9 cellular contexts compared by ENCODE assay signal in the genomic region with DNA sequence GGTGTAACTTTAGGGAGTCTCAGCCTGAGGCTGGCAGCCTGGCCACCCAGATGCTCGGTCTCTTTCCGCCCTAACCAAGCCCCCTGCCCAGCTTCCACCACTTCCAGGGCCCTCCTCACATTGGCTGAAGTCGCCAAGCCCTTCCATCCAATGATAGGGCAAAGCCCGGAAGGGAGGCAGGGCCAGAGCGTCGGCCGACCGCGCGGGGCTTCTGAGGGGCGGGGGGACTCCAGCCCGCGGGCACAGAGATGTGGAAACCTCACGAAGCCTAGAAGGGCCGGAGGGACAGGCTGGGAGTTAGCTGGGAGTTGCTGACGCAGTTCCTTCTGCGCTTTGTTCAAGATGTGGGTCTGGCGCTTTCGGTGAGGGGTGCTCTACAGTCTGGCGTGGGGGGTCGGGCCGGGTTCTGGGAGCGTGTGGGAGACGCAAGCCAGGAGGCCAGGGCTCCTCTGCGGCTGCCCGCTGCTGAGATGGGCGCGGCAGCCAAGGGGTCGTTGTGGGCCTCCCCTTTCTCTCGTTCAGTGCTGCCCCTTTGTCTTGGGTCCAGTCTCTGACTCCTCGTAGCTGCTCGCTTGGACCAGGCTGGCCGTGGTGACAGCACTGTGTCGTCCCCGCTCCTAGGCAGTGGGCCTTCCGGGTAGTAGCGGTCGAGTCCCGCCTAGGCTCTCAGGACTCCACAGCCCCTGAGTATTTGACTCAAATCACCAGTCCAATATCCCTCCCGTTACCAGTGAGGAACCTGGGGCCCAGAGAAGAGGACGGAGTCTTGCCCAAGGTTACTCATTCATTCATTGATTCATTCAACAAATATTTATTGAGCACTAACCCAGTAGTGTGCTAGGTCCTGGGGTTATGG.
DNase-seq lines count a peak whose midpoint lies in the region; FAIRE-seq and TF ChIP-seq lines count a peak whose summit lies in the region.
"Had no signal": no experiment of that assay in that cellular context is flagged by ENCODE, and none has a peak within 500 bp of the region (broad histone marks: within the 10 kb centered on the region; RNA-seq: fewer than 3 reads in every experiment).

A gene (plus strand): TSS at position 319 of the 856 bp plus-strand sequence. CDS start 9,230 bp downstream, outside the sequence.

- peak; percentile 1 for DNase-seq in stimulated activated CD4-positive, alpha-beta T cell treated with anti-CD3 and anti-CD28 coated beads, Interleukin-1b, Interleukin-23, amount 100 ng/mL, for 48 hours
- DNase-seq in stimulated activated CD4-positive, alpha-beta T cell treated with anti-CD3 and anti-CD28 coated beads, Interleukin-4, amount 100 ng/mL, for 1 hour = no peak
- DNase-seq in HTR-8/SVneo (ENCODE audit: insufficient read length, low spot score) (peak; percentile 58), SHP77 treated with DMSO at 0.1 percent for 48 hours (lab: John Stamatoyannopoulos, UW) (peak; percentile 43), epithelial cell of esophagus (ENCODE audit: low read depth) (peak; percentile 24), medulla oblongata (ENCODE audit: extremely low spot score) (peak; percentile 78), SIG-M5 treated with dmso at 0.1 percent for 504 hours (lab: John Stamatoyannopoulos, UW; ENCODE audit: unreplicated experiment) (no peak)

- H3K27me3 ChIP-seq in stomach smooth muscle (ENCODE audit: control insufficient read depth in 1 of 2, insufficient read depth in 2 of 2, low read length in 2 of 2) = no peaks in the 10 kb centered on the region

- peak within 1 kb of the TSS; percentile 82 to 95 for H3K9ac ChIP-seq in stomach smooth muscle (ENCODE audit: low read length in 2 of 2)

- peaks cover 5% of the 10 kb centered on the region for H3K4me1 ChIP-seq in stomach smooth muscle (ENCODE audit: control insufficient read depth, insufficient read depth, low read length)

- H3K36me3 ChIP-seq in stomach smooth muscle (ENCODE audit: control insufficient read depth in 2 of 2, insufficient read depth in 2 of 2, low read length in 2 of 2) = peaks cover 13 to 15% of the 10 kb centered on the region in 2 donors

- H3K27ac ChIP-seq in stomach smooth muscle (ENCODE audit: low read length) = peak within 1 kb of the TSS; percentile 78

- no peak for FAIRE-seq in HTR-8/SVneo (lab: Jason Lieb, UNC)
- FAIRE-seq: GM18507 had no signal

- peaks cover 0 to 3% of the 10 kb centered on the region in 2 donors for H3K9me3 ChIP-seq in stomach smooth muscle (ENCODE audit: control insufficient read depth in 2 of 2, low read length in 2 of 2)

- TF ChIP-seq CTCF in epithelial cell of esophagus (IDR thresholded peaks at IDR 0.05; ENCODE audit: insufficient read depth, low read depth, low read length, missing control alignments) = no peak

- H3K4me3 ChIP-seq in epithelial cell of esophagus (ENCODE audit: low read length) (peak within 1 kb of the TSS; percentile 42), stomach smooth muscle (ENCODE audit: low read length in 2 of 2) (peak within 1 kb of the TSS; percentile 69 to 93)

Comparison
In these comparisons a context has a peak if more than half of its experiments do, and no peak if none do; other contexts are left out.
1. DNase-seq: peak in stimulated activated CD4-positive, alpha-beta T cell treated with anti-CD3 and anti-CD28 coated beads, Interleukin-1b, Interleukin-23, amount 100 ng/mL, for 48 hours (single experiment), HTR-8/SVneo (single experiment), SHP77 treated with DMSO at 0.1 percent for 48 hours (single experiment), epithelial cell of esophagus (single experiment) and medulla oblongata (single experiment); none in stimulated activated CD4-positive, alpha-beta T cell treated with anti-CD3 and anti-CD28 coated beads, Interleukin-4, amount 100 ng/mL, for 1 hour (single experiment) and SIG-M5 treated with dmso at 0.1 percent for 504 hours (single experiment).